In the genomic region with DNA sequence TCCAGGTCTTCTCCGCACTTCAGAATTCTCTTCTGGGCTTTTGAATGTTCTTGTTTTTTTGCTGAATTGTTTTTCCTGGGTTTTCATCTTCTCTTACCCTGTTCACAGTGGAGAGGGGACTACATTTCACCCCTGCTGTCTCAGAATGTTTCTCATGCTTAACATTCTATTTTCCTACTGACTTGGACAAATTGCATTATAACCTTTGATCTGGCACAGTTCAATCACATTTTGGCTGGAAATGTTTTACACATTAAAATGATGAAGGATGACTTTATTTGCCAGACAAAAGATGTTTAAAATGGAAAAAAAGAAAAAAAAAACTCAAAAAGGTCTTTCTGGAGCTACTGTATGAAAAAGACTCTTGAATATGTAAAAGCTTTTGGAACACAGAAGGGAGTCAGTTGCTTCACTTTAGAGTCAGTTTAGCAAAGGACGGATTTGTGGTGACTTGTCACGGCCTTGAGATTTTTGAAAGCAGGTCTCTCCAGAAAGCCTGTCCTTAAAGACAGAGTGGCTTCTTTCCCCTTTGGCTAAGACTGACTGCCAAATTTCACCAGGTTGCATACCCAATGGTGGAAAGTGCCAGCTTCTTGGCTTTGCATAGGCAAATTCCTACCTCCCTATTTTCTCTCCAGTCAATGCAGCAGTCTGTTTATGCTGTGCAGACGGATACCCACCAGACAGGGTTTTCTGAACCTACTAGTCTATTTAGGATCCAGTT, we compare ENCODE assay signal across 9 cellular contexts.
A peak's percentile ranks its signal among the peaks of the same experiment; 100 is the strongest.
DNase-seq lines count a peak whose midpoint lies in the region; ATAC-seq and TF ChIP-seq lines count a peak whose summit lies in the region.
"Had no signal": no experiment of that assay in that cellular context is flagged by ENCODE, and none has a peak within 500 bp of the region (broad histone marks: within the 10 kb centered on the region; RNA-seq: fewer than 3 reads in every experiment).

No MANE protein-coding gene starts in this region.

- 47 to 55% methylated on average over 4 of the region's 4 CpGs for WGBS in esophagus, 2 donors

- DNase-seq in RWPE2 (ENCODE audit: low spot score): no peak
- DNase-seq in posterior vena cava (ENCODE audit: low spot score): no peak
- DNase-seq in NCI-H1417 treated with DMSO at 0.1 percent for 48 hours (lab: John Stamatoyannopoulos, UW): no peak

- intact Hi-C loops in posterior vena cava (cut with DNase I): loop anchor here in 1 of 2 donors (5.0 kb wide), 1 partner anchor 919 kb away; no protein-coding TSS in a partner anchor

- H3K27ac ChIP-seq in RWPE2 (ENCODE audit: poor library complexity, severe bottlenecking) (peak overlapping the region; percentile 97), esophagus (ENCODE audit: low read depth in 2 of 2, low read length in 1 of 2) (peak overlapping the region; percentile 70 to 90), rectal smooth muscle tissue (ENCODE audit: low read depth, low read length) (peak overlapping the region; percentile 79)

- H3K36me3 ChIP-seq in RWPE2 (ENCODE audit: low read depth) (no peaks in the 10 kb centered on the region), esophagus (ENCODE audit: control insufficient read depth in 2 of 2, insufficient read depth in 2 of 2, low read length in 1 of 2) (no peaks in the 10 kb centered on the region), rectal smooth muscle tissue (ENCODE audit: control insufficient read depth, insufficient read depth, low read length) (no peaks in the 10 kb centered on the region)
- H3K36me3 ChIP-seq: SJSA1 had no signal

- no peak for TF ChIP-seq CTCF in RWPE2 (IDR thresholded peaks at IDR 0.05; ENCODE audit: poor library complexity, severe bottlenecking)

- no peak overlapping the region for H3K9ac ChIP-seq in rectal smooth muscle tissue (ENCODE audit: low read length)

- H3K9me3 ChIP-seq in RWPE2 (ENCODE audit: severe bottlenecking): no peaks in the 10 kb centered on the region
- no peaks in the 10 kb centered on the region for H3K9me3 ChIP-seq in esophagus (ENCODE audit: control insufficient read depth in 2 of 2, insufficient read depth in 1 of 2, low read depth in 1 of 2, low read length in 1 of 2)
- H3K9me3 ChIP-seq: SJSA1 had no signal

- H3K4me3 ChIP-seq in RWPE2 (ENCODE audit: severe bottlenecking) (no peak overlapping the region), esophagus (ENCODE audit: low read depth in 1 of 2, low read length in 2 of 2) (no peak overlapping the region), rectal smooth muscle tissue (ENCODE audit: low read length) (no peak overlapping the region)
- H3K4me3 ChIP-seq: SJSA1 had no signal

- ATAC-seq in GM18511 (IDR thresholded peaks at IDR 0.05; ENCODE audit: unreplicated experiment) (peak; percentile 8), RWPE2 (ENCODE audit: low read depth) (no peak), GM21737 (IDR thresholded peaks at IDR 0.05; ENCODE audit: unreplicated experiment) (no peak), GM18861 (IDR thresholded peaks at IDR 0.05; ENCODE audit: unreplicated experiment) (no peak)

- H3K4me1 ChIP-seq in RWPE2 (ENCODE audit: insufficient read depth, poor library complexity, severe bottlenecking) (peaks cover 76% of the 10 kb centered on the region), esophagus (ENCODE audit: control insufficient read depth in 2 of 2, insufficient read depth in 2 of 2, low read length in 1 of 2) (peaks cover 2% of the 10 kb centered on the region in 2 donors), rectal smooth muscle tissue (ENCODE audit: control insufficient read depth, insufficient read depth, low read length) (peaks cover 37% of the 10 kb centered on the region)

- H3K27me3 ChIP-seq in RWPE2 (ENCODE audit: insufficient read depth, poor library complexity, severe bottlenecking) (no peaks in the 10 kb centered on the region), esophagus (ENCODE audit: control insufficient read depth in 1 of 2, insufficient read depth in 2 of 2, low read length in 2 of 2) (no peaks in the 10 kb centered on the region), rectal smooth muscle tissue (ENCODE audit: control insufficient read depth, insufficient read depth, low read length) (no peaks in the 10 kb centered on the region)
- H3K27me3 ChIP-seq: SJSA1 had no signal
